In the genomic region with DNA sequence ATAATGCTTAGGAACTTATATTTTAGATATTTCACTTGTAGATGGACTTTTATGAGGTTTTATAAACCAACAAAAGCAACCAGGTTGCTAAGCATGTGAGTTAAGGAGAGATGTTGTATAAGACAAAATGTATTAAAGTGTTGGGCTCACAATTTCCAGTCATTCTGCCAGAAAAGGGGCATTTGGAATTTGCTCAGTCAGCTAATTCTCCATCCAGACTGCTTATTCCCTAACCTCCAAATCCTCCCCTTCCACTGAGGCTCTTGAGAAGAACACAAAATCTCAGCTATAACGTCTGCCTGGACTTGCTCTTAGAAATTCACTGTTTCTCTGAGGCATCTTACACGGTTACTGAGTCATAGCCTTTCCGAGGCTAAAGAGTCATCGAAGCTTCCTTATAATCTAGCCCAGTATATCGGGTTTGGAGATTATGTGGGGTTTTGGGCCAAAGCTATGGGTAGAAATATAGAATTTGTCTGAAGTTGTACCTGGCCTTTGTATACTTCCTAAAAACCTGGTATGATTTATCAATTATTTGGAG, we compare ENCODE assay signal across 19 cellular contexts.
"Had no signal": no experiment of that assay in that cellular context is flagged by ENCODE, and none has a peak within 500 bp of the region (broad histone marks: within the 10 kb centered on the region; RNA-seq: fewer than 3 reads in every experiment).

No MANE protein-coding gene starts in this region.

- H3K27ac Mint-ChIP-seq: activated naive CD4-positive, alpha-beta T cell treated with anti-CD3 and anti-CD28 coated beads, Interleukin-2, amount 50 U/mL, for 24 hours; mesothelial cell of epicardium; natural killer cell treated with Interleukin-12 subunit alpha and Interleukin-12 subunit beta and Interleukin-15 and Interleukin-18, amount 100 ng/mL, for 72 hours had no signal

- H3K27me3 Mint-ChIP-seq: activated naive CD4-positive, alpha-beta T cell treated with anti-CD3 and anti-CD28 coated beads, Interleukin-2, amount 50 U/mL, for 24 hours; natural killer cell treated with Interleukin-12 subunit alpha and Interleukin-12 subunit beta and Interleukin-15 and Interleukin-18, amount 100 ng/mL, for 72 hours had no signal

- H3K4me3 ChIP-seq: adrenal gland, body of pancreas, dorsolateral prefrontal cortex, gastroesophageal sphincter, heart left ventricle, lung, spleen, tibial artery had no signal

- H3K4me1 ChIP-seq: adrenal gland, body of pancreas, gastroesophageal sphincter, heart left ventricle, spleen, tibial artery had no signal

- H3K4me1 Mint-ChIP-seq: activated naive CD4-positive, alpha-beta T cell treated with anti-CD3 and anti-CD28 coated beads, Interleukin-2, amount 50 U/mL, for 24 hours; mesothelial cell of epicardium had no signal

- H3K27me3 ChIP-seq: adrenal gland, body of pancreas, dorsolateral prefrontal cortex, gastroesophageal sphincter, heart left ventricle, spleen, tibial artery had no signal

- H3K27ac ChIP-seq: adrenal gland, body of pancreas, dorsolateral prefrontal cortex, gastroesophageal sphincter, heart left ventricle, spleen, tibial artery had no signal

- H3K9me3 ChIP-seq: adrenal gland, body of pancreas, gastroesophageal sphincter, tibial artery had no signal

- H3K9me3 Mint-ChIP-seq: activated naive CD4-positive, alpha-beta T cell treated with anti-CD3 and anti-CD28 coated beads, Interleukin-2, amount 50 U/mL, for 24 hours; mesothelial cell of epicardium had no signal

- DNase-seq: activated CD4-positive, alpha-beta T cell treated with anti-CD3 and anti-CD28 coated beads, Interleukin-2, amount 50 U/mL, for 48 hours; activated gamma-delta T cell; adrenal gland; body of pancreas; central memory CD4-positive, alpha-beta T cell; dorsolateral prefrontal cortex; heart left ventricle; kidney; posterior cingulate gyrus; spleen; stimulated activated naive CD4-positive, alpha-beta T cell; substantia nigra; tibial artery had no signal

- FAIRE-seq: colon had no signal

- H3K4me3 Mint-ChIP-seq: activated naive CD4-positive, alpha-beta T cell treated with anti-CD3 and anti-CD28 coated beads, Interleukin-2, amount 50 U/mL, for 24 hours; mesothelial cell of epicardium; natural killer cell treated with Interleukin-12 subunit alpha and Interleukin-12 subunit beta and Interleukin-15 and Interleukin-18, amount 100 ng/mL, for 72 hours had no signal

- H3K36me3 ChIP-seq: adrenal gland, gastroesophageal sphincter, heart left ventricle, spleen, tibial artery had no signal

- H3K36me3 Mint-ChIP-seq: activated naive CD4-positive, alpha-beta T cell treated with anti-CD3 and anti-CD28 coated beads, Interleukin-2, amount 50 U/mL, for 24 hours; mesothelial cell of epicardium; natural killer cell treated with Interleukin-12 subunit alpha and Interleukin-12 subunit beta and Interleukin-15 and Interleukin-18, amount 100 ng/mL, for 72 hours had no signal
